Comparison of ENCODE assay signal across 9 cellular contexts in the genomic region with DNA sequence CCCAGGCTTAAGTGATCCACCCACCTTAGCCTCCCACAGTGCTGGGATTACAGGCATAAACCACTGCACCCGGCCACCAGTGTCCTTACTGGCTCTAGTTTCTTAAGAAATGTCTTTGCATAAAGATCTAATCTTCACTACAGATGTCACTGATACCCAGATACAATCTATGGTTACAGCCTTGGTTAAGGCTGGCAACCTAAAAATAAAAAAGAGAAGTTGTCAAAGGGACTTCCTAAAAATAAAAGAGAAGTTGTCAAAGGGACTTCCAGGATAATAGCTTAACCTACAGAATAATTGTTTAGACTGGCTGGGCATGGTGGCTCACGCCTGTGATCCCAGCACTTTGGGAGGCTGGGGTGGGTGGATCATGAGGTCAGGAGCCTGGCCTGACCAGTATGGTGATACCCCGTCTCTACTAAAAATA. TPM values are rescaled to one million over a fixed set of nuclear protein-coding genes. Genes with fewer than 3 reads are reported as not detected.
DNase-seq lines count a peak whose midpoint lies in the region; ATAC-seq and TF ChIP-seq lines count a peak whose summit lies in the region.
"Had no signal": no experiment of that assay in that cellular context is flagged by ENCODE, and none has a peak within 500 bp of the region (broad histone marks: within the 10 kb centered on the region; RNA-seq: fewer than 3 reads in every experiment).

No MANE protein-coding gene starts in this region.

- intact Hi-C loops in mucosa of descending colon (cut with DNase I, micrococcal nuclease): loop anchor here in 1 of 2 donors (10.0 kb wide), 1 partner anchor 278 kb away; no protein-coding TSS in a partner anchor
- intact Hi-C loops in prostate gland (cut with DNase I): no loop called here

- DNase-seq in NOMO-1 treated with DMSO at 0.1 percent for 48 hours (lab: John Stamatoyannopoulos, UW; ENCODE audit: unreplicated experiment) (peak; percentile 97), mucosa of descending colon (no peak), prostate gland (ENCODE audit: low spot score) (no peak), HEK293T (ENCODE audit: extremely low spot score) (no peak), mucosa of gallbladder (ENCODE audit: low spot score) (no peak)
- DNase-seq: psoas muscle had no signal

- H3K36me3 ChIP-seq in mucosa of descending colon (ENCODE audit: low read depth) (no peaks in the 10 kb centered on the region), prostate gland (peaks cover 0 to 3% of the 10 kb centered on the region in 2 donors)

- H3K4me1 ChIP-seq in mucosa of descending colon (ENCODE audit: low read depth): no peaks in the 10 kb centered on the region
- no peaks in the 10 kb centered on the region for H3K4me1 ChIP-seq in prostate gland (replicated peaks)
- H3K4me1 ChIP-seq: psoas muscle had no signal

- WGBS in prostate gland: 75% methylated on average over 3 of the region's 3 CpGs

- no peak for TF ChIP-seq CTCF in mucosa of descending colon (IDR thresholded peaks at IDR 0.05)
- TF ChIP-seq CTCF in prostate gland (IDR thresholded peaks at IDR 0.05): no peak

- CTCF ChIA-PET in HEK293T (lab: Yijun Ruan, JAX): no interaction called here

- H3K9me3 ChIP-seq in mucosa of descending colon: peaks cover 28% of the 10 kb centered on the region
- no peaks in the 10 kb centered on the region for H3K9me3 ChIP-seq in prostate gland

- TF ChIP-seq POLR2A in prostate gland (IDR thresholded peaks at IDR 0.05): no peak

- POLR2A ChIA-PET in HEK293T (lab: Yijun Ruan, JAX): no interaction called here

- H3K27ac ChIP-seq in prostate gland: no peak overlapping the region
- H3K27ac ChIP-seq: psoas muscle had no signal

- ATAC-seq in GM18517 (IDR thresholded peaks at IDR 0.05; ENCODE audit: unreplicated experiment) (peak; percentile 71), HG02623 (IDR thresholded peaks at IDR 0.05; ENCODE audit: unreplicated experiment) (peak; percentile 76), mucosa of descending colon (peak; percentile 40), HG03432 (IDR thresholded peaks at IDR 0.05; ENCODE audit: unreplicated experiment) (no peak)
- ATAC-seq: psoas muscle had no signal

- H3K4me3 ChIP-seq in mucosa of descending colon: no peak overlapping the region
- no peak overlapping the region for H3K4me3 ChIP-seq in prostate gland
- H3K4me3 ChIP-seq: psoas muscle had no signal

- H3K27me3 ChIP-seq in prostate gland (replicated peaks; ENCODE audit: insufficient read depth): no peaks in the 10 kb centered on the region

TF ChIP-seq in HEK293T, 16 proteins besides CTCF, POLR2A, EP300 and RAD21:
- TF ChIP-seq FOXK2 (IDR thresholded peaks at IDR 0.05): no peak
- TF ChIP-seq HDGF (IDR thresholded peaks at IDR 0.05; ENCODE audit: borderline replicate concordance): no peak
- no peak for TF ChIP-seq NFRKB (IDR thresholded peaks at IDR 0.05)
- no peak for TF ChIP-seq ELF4 (IDR thresholded peaks at IDR 0.05)

RNA-seq across cellular contexts. Expression of gene ETFBKMT, which starts 27.6 kb away (rescaled TPM):
- total RNA-seq in mucosa of descending colon: 1 to 10 TPM; 5.6 to 7.0 (median 6.1) TPM
- total RNA-seq in prostate gland: 1 to 10 TPM; 3.6 to 7.0 TPM
- total RNA-seq in mucosa of gallbladder: 6.4 TPM

RNA-seq across cellular contexts. Expression of gene AMN1, which starts 41.7 kb away (rescaled TPM):
- total RNA-seq in mucosa of descending colon: 1 to 10 TPM; 3.1 to 7.3 (median 3.2) TPM
- 10 to 100 TPM; 11.9 to 31.9 TPM for total RNA-seq in prostate gland
- total RNA-seq in mucosa of gallbladder: 8.9 TPM
